Comparison of ENCODE assay signal across 8 cellular contexts in the genomic region with DNA sequence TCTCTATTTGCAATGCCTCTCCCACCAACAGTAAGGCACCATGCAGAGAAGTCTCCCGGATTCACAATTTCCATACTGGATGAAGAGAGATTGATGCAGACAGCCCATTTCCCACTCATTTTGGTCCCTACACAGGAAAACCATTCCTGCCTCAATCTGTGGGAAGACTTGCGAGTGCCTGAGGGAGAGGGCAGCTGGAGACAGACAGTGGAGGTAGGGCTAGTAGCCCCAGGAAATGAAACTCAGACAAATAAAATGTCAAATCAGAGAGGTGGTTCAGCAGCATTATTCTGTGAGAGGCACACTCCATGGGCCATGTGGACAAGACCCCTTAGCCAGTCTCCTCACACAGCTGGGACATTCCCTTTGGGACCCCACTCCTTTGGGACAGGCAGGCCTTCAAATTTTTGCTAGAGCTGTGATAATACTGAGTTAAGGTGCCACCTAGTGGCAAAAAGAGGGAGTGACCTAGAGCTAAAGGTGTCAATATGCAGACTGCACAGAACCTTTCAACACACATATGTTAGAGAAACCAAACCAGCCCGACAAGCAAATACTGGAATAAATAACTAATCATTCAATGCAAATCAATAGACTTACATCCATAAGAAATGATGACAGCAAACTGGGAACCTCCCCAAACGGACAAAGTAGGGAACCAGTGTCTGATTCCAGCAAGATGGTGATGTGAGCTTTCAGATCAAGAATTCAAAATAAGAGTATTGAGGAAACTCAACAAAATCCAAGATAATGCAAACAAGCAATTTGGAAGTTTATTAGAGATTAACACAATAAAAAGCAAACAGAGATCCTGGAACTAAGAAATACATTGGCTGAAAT.
DNase-seq lines count a peak whose midpoint lies in the region; ATAC-seq and FAIRE-seq lines count a peak whose summit lies in the region.

No MANE protein-coding gene starts in this region.

- no peaks in the 10 kb centered on the region for H3K27me3 Mint-ChIP-seq in stimulated activated naive CD8-positive, alpha-beta T cell treated with anti-CD3 and anti-CD28 coated beads, Interleukin-15, amount 100 ng/mL, for 72 hours

- H3K9me3 Mint-ChIP-seq in stimulated activated naive CD8-positive, alpha-beta T cell treated with anti-CD3 and anti-CD28 coated beads, Interleukin-15, amount 100 ng/mL, for 72 hours, result peaks cover 0 to 7% of the 10 kb centered on the region in 2 donors

- H3K4me3 Mint-ChIP-seq in stimulated activated naive CD8-positive, alpha-beta T cell treated with anti-CD3 and anti-CD28 coated beads, Interleukin-15, amount 100 ng/mL, for 72 hours, result no peak overlapping the region

- FAIRE-seq in GM18507 (lab: Jason Lieb, UNC), result peak; percentile 42

- DNase-seq in NCI-H1092 (lab: John Stamatoyannopoulos, UW) (peak; percentile 7), NCI-H1092 treated with DMSO at 0.1 percent for 48 hours (lab: John Stamatoyannopoulos, UW) (no peak), GM18507 (ENCODE audit: extremely low spot score, insufficient read length, low read depth) (no peak), OCI-M1 (lab: John Stamatoyannopoulos, UW) (peak; percentile 78), fibroblast of peridontal ligament (ENCODE audit: extremely low read depth) (peak; percentile 3), HCEC 1CT (no peak)
- DNase-seq in stimulated activated naive CD8-positive, alpha-beta T cell treated with anti-CD3 and anti-CD28 coated beads, Interleukin-15, amount 100 ng/mL, for 72 hours, result peak; percentile 11 to 16

- peak overlapping the region in 1 of 2 donors; percentile 76 for H3K27ac Mint-ChIP-seq in stimulated activated naive CD8-positive, alpha-beta T cell treated with anti-CD3 and anti-CD28 coated beads, Interleukin-15, amount 100 ng/mL, for 72 hours

- peak; percentile 90 for ATAC-seq in HG02938 (IDR thresholded peaks at IDR 0.05; ENCODE audit: unreplicated experiment)
- no peak for ATAC-seq in stimulated activated naive CD8-positive, alpha-beta T cell treated with anti-CD3 and anti-CD28 coated beads, Interleukin-15, amount 100 ng/mL, for 72 hours

- H3K4me1 Mint-ChIP-seq in stimulated activated naive CD8-positive, alpha-beta T cell treated with anti-CD3 and anti-CD28 coated beads, Interleukin-15, amount 100 ng/mL, for 72 hours, result no peaks in the 10 kb centered on the region

Comparison
In these comparisons a context has a peak if more than half of its experiments do, and no peak if none do; other contexts are left out.
1. DNase-seq: peak in NCI-H1092 (single experiment), OCI-M1 (single experiment), fibroblast of peridontal ligament (single experiment) and stimulated activated naive CD8-positive, alpha-beta T cell treated with anti-CD3 and anti-CD28 coated beads, Interleukin-15, amount 100 ng/mL, for 72 hours (2 of 2); none in NCI-H1092 treated with DMSO at 0.1 percent for 48 hours (single experiment), GM18507 (single experiment) and HCEC 1CT (single experiment).